In the genomic region with DNA sequence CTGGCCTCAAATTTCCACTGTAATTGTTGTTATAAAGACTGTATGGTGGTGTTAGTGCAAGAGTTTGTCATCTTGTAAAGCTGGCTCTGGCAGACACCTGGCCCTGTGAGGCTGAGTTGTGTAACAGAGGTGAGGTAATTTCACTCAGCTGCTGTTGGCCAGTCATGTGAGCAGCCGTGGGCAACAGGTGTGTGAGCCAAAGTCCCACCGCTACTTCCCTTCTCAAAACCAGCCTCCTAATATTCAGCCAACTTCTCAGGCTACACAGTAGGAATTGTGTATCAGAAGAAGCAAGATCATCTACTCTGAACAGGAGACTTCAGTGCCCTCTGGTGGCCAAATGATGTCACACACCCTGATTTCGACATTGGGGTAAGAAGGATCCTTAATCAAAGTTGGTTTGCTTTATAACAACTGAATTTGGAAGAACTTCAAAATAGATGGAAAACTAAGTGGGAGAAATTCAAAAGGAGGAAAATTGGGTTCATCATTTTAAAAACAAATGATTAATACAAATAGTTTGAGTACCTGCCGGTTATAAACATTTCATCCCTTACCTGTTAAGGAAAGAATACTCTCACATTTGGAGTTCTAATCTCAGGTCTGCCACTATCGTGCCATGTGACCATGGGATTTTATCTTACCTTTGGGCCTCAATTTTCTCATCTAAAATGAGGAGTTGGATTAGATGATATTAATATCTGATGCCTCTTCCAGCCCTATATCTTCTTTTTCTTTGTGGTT, we compare ENCODE assay signal across 8 cellular contexts. TPM values are rescaled to one million over a fixed set of nuclear protein-coding genes. Genes with fewer than 3 reads are reported as not detected.
A peak's percentile ranks its signal among the peaks of the same experiment; 100 is the strongest.
DNase-seq lines count a peak whose midpoint lies in the region; ATAC-seq and TF ChIP-seq lines count a peak whose summit lies in the region.

No MANE protein-coding gene starts in this region.

- peaks cover 4% of the 10 kb centered on the region; the same call in 1 of the 2 replicates for H4K20me1 ChIP-seq in Karpas-422 (ENCODE audit: insufficient read depth, low read depth, low read length)

- ATAC-seq in foreskin keratinocyte (peak; percentile 28), GM19455 (IDR thresholded peaks at IDR 0.05; ENCODE audit: unreplicated experiment) (no peak)

- DNase-seq in G401 (ENCODE audit: low spot score) = peak; percentile 84
- peak; percentile 93 for DNase-seq in Karpas-422
- peak; percentile 58 for DNase-seq in RPMI7951 (ENCODE audit: low read depth)
- peak; percentile 57 for DNase-seq in activated T-helper 2 cell treated with anti-CD3 and anti-CD28 coated beads, Interferon-gamma antibody, Interleukin-2, Interleukin-4, amounts not matched to agents 10 μg/mL and 5 μg/mL and 100 μg/mL, durations not matched to agents 14 hours and 24 hours and 36 hours (ENCODE audit: low spot score)
- DNase-seq in foreskin keratinocyte = peak; percentile 77 to 80
- peak; percentile 57 to 85 (median 77) for DNase-seq in ovary
- DNase-seq in tibial nerve (ENCODE audit: low spot score in 2 of 2) = peak; percentile 80 to 92

- H3K9me2 ChIP-seq in Karpas-422 (replicated peaks; ENCODE audit: insufficient read depth, low read length) = no peaks in the 10 kb centered on the region

- in situ Hi-C loops in G401 (cut with HindIII; ENCODE audit: low sequenced_read_pairs) = loop anchor here (10.0 kb wide), 2 partner anchors 291 to 491 kb away; no protein-coding TSS in a partner anchor

- H3K36me3 Mint-ChIP-seq in activated T-helper 2 cell treated with anti-CD3 and anti-CD28 coated beads, Interferon-gamma antibody, Interleukin-2, Interleukin-4, amounts not matched to agents 10 μg/mL and 5 μg/mL and 100 μg/mL, durations not matched to agents 14 hours and 24 hours and 36 hours (ENCODE audit: low read depth) = no peaks in the 10 kb centered on the region

- no peak overlapping the region for H3K27ac Mint-ChIP-seq in activated T-helper 2 cell treated with anti-CD3 and anti-CD28 coated beads, Interferon-gamma antibody, Interleukin-2, Interleukin-4, amounts not matched to agents 10 μg/mL and 5 μg/mL and 100 μg/mL, durations not matched to agents 14 hours and 24 hours and 36 hours

- H3K27ac ChIP-seq in Karpas-422 (ENCODE audit: low read length) = peak overlapping the region; percentile 32
- no peak overlapping the region for H3K27ac ChIP-seq in foreskin keratinocyte
- H3K27ac ChIP-seq in ovary = no peak overlapping the region
- H3K27ac ChIP-seq in tibial nerve = no peak overlapping the region

- no peak overlapping the region for H3K9ac ChIP-seq in Karpas-422 (ENCODE audit: low read length)

- H3K36me3 ChIP-seq in Karpas-422 (ENCODE audit: insufficient read depth, low read length) (no peaks in the 10 kb centered on the region), ovary (no peaks in the 10 kb centered on the region), tibial nerve (no peaks in the 10 kb centered on the region)

- intact Hi-C loops in activated T-helper 2 cell treated with anti-CD3 and anti-CD28 coated beads, Interferon-gamma antibody, Interleukin-2, Interleukin-4, amounts not matched to agents 10 μg/mL and 5 μg/mL and 100 μg/mL, durations not matched to agents 14 hours and 24 hours and 36 hours (cut with micrococcal nuclease) = loop anchor here (1.0 to 5.0 kb wide), 3 partner anchors 81 to 489 kb away; no protein-coding TSS in a partner anchor
- intact Hi-C loops in ovary (cut with DNase I) = no loop called here

- H3K4me3 ChIP-seq in Karpas-422 (ENCODE audit: low read length) (no peak overlapping the region), ovary (no peak overlapping the region), tibial nerve (no peak overlapping the region)

- TF ChIP-seq CTCF in foreskin keratinocyte (conservative IDR thresholded peaks at IDR 0.05) = peak; percentile 81
- TF ChIP-seq CTCF in ovary (IDR thresholded peaks at IDR 0.05) = peak; percentile 69 to 79 (median 79)
- TF ChIP-seq CTCF in tibial nerve (IDR thresholded peaks at IDR 0.05) = peak; percentile 76 to 86 (median 81)

- no peaks in the 10 kb centered on the region for H3K9me3 ChIP-seq in Karpas-422 (ENCODE audit: low read length)
- no peaks in the 10 kb centered on the region for H3K9me3 ChIP-seq in ovary
- H3K9me3 ChIP-seq in tibial nerve = no peaks in the 10 kb centered on the region

- peaks cover 23% of the 10 kb centered on the region for H3K79me2 ChIP-seq in Karpas-422 (ENCODE audit: low read length)

- TF ChIP-seq EP300 in ovary (IDR thresholded peaks at IDR 0.05) (no peak), tibial nerve (IDR thresholded peaks at IDR 0.05) (no peak)

- H2AFZ ChIP-seq in Karpas-422 (ENCODE audit: low read length) = no peak overlapping the region

- peaks cover 30% of the 10 kb centered on the region for H3K4me1 ChIP-seq in Karpas-422 (ENCODE audit: low read length)
- no peaks in the 10 kb centered on the region for H3K4me1 ChIP-seq in foreskin keratinocyte
- H3K4me1 ChIP-seq in ovary (ENCODE audit: insufficient read depth) = peaks cover 7% of the 10 kb centered on the region
- H3K4me1 ChIP-seq in tibial nerve = peaks cover 0 to 28% (median 9%) of the 10 kb centered on the region in 4 donors

- H3K9me3 Mint-ChIP-seq in activated T-helper 2 cell treated with anti-CD3 and anti-CD28 coated beads, Interferon-gamma antibody, Interleukin-2, Interleukin-4, amounts not matched to agents 10 μg/mL and 5 μg/mL and 100 μg/mL, durations not matched to agents 14 hours and 24 hours and 36 hours = no peaks in the 10 kb centered on the region

- no peak for TF ChIP-seq POLR2A in ovary (IDR thresholded peaks at IDR 0.05)
- no peak for TF ChIP-seq POLR2A in tibial nerve (IDR thresholded peaks at IDR 0.05)

- H3K27me3 Mint-ChIP-seq in activated T-helper 2 cell treated with anti-CD3 and anti-CD28 coated beads, Interferon-gamma antibody, Interleukin-2, Interleukin-4, amounts not matched to agents 10 μg/mL and 5 μg/mL and 100 μg/mL, durations not matched to agents 14 hours and 24 hours and 36 hours (ENCODE audit: low read depth) = peaks cover 14% of the 10 kb centered on the region

- H3K4me2 ChIP-seq in Karpas-422 (ENCODE audit: low read depth, low read length, poor library complexity, severe bottlenecking) = peak overlapping the region; percentile 31

- WGBS in ovary, 3 donors = 8 to 14% (median 13%) methylated on average over 5 of the region's 5 CpGs
- 10% methylated on average over 5 of the region's 5 CpGs for WGBS in tibial nerve, 2 donors

- peaks cover 19% of the 10 kb centered on the region for H3K4me1 Mint-ChIP-seq in activated T-helper 2 cell treated with anti-CD3 and anti-CD28 coated beads, Interferon-gamma antibody, Interleukin-2, Interleukin-4, amounts not matched to agents 10 μg/mL and 5 μg/mL and 100 μg/mL, durations not matched to agents 14 hours and 24 hours and 36 hours (ENCODE audit: low read depth)

- H3K4me3 Mint-ChIP-seq in activated T-helper 2 cell treated with anti-CD3 and anti-CD28 coated beads, Interferon-gamma antibody, Interleukin-2, Interleukin-4, amounts not matched to agents 10 μg/mL and 5 μg/mL and 100 μg/mL, durations not matched to agents 14 hours and 24 hours and 36 hours (ENCODE audit: low read depth) = no peak overlapping the region

- H3K27me3 ChIP-seq in Karpas-422 (ENCODE audit: low read length) (no peaks in the 10 kb centered on the region), foreskin keratinocyte (no peaks in the 10 kb centered on the region), ovary (no peaks in the 10 kb centered on the region), tibial nerve (no peaks in the 10 kb centered on the region)

RNA-seq across cellular contexts. Expression of a gene that starts 2.6 kb away (rescaled TPM):
- 1,472 and 1,526 TPM in 2 replicates for total RNA-seq in G401 (2014; rRNA removed; shearing (Covaris generic))
- total RNA-seq in Karpas-422 (2014; rRNA removed; shearing (Covaris generic); ENCODE audit: low replicate concordance) = 51.1 and 102 TPM in 2 replicates
- total RNA-seq in RPMI7951 (2014; rRNA removed; shearing (Covaris generic)) = 56.9 and 63.8 TPM in 2 replicates
- 13.8 and 15.6 TPM in 2 replicates for total RNA-seq in activated T-helper 2 cell treated with anti-CD3 and anti-CD28 coated beads, Interferon-gamma antibody, Interleukin-2, Interleukin-4, amounts not matched to agents 10 μg/mL and 5 μg/mL and 100 μg/mL, durations not matched to agents 14 hours and 24 hours and 36 hours
- 15.7 and 19.9 TPM in 2 replicates for total RNA-seq in foreskin keratinocyte
- polyA plus RNA-seq in foreskin keratinocyte = 12.8 and 19.1 TPM in 2 replicates
- total RNA-seq in ovary = 100 to 1,000 TPM in 3 of 7 donors, 10 to 100 TPM in 4; 82.2 to 151 (median 96.8) TPM
- polyA plus RNA-seq in ovary = 100 to 1,000 TPM in 1 of 2 donors, 10 to 100 TPM in 1; 94.1 to 203 TPM
- 100 to 1,000 TPM; 154 to 191 (median 164) TPM for total RNA-seq in tibial nerve

RNA-seq across cellular contexts. Expression of a gene that starts 37.8 kb away (rescaled TPM):
- total RNA-seq in G401 (2014; rRNA removed; shearing (Covaris generic)) = 9.3 and 11.3 TPM in 2 replicates
- 41.3 and 56.1 TPM in 2 replicates for total RNA-seq in Karpas-422 (2014; rRNA removed; shearing (Covaris generic); ENCODE audit: low replicate concordance)
- 0.20 TPM in 1 of 2 replicates, not detected in the other for total RNA-seq in RPMI7951 (2014; rRNA removed; shearing (Covaris generic))
- total RNA-seq in activated T-helper 2 cell treated with anti-CD3 and anti-CD28 coated beads, Interferon-gamma antibody, Interleukin-2, Interleukin-4, amounts not matched to agents 10 μg/mL and 5 μg/mL and 100 μg/mL, durations not matched to agents 14 hours and 24 hours and 36 hours = 193 and 196 TPM in 2 replicates
- total RNA-seq in foreskin keratinocyte (0.14 TPM in 1 of 2 replicates, not detected in the other), ovary (1 to 10 TPM in 2 of 7 donors, under 1 TPM in 5; 0.32 to 1.6 (median 0.43) TPM), tibial nerve (1 to 10 TPM in 3 of 4 donors, not detected in 1; 1.2 to 1.5 (median 1.4) TPM)
- polyA plus RNA-seq in foreskin keratinocyte (not detected in 2 replicates), ovary (1 to 10 TPM in 1 of 2 donors, under 1 TPM in 1; 0.64 to 3.3 TPM)
